In the genomic region with DNA sequence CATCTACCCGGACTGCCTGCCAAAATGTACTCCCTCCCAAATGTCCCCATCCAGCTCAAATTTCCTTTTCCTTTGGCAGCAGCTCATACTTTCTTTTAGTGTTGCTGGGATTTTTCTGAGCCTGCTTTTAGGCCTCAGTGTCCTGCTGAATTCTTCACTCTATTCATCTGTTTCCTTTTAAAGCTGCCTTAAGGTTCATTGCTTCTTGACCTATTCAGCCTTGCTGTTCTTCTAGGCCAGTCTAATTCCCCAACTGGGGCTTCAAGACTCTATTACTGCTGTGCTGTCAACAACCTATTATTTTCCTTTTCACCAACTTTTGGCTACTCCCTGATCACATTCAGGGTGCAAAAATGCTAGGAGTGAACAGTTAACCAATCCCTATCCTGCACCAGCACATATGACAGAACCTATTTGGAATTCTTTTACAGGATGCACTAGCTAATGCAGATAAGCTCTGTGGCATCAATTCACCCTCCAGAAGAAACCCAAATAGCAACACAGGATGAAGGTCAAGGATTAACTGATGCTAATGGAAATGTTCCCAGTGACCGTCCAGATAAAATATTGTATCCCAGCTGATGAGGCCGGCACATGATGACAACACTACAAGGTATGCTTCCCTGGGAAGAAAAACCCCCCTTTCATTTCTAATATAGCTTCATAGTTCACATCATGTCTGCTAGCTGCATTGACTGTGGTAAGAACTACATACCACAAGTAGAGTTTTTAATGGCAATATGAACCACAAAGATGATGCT, we compare ENCODE assay signal across 15 cellular contexts.
DNase-seq lines count a peak whose midpoint lies in the region; ATAC-seq and TF ChIP-seq lines count a peak whose summit lies in the region.
"Had no signal": no experiment of that assay in that cellular context is flagged by ENCODE, and none has a peak within 500 bp of the region (broad histone marks: within the 10 kb centered on the region; RNA-seq: fewer than 3 reads in every experiment).

No MANE protein-coding gene starts in this region.

- dilution Hi-C loops in IMR-90 (cut with HindIII; ENCODE audit: low sequenced_read_pairs, unreplicated experiment), result no loop called here

- H3K36me3 Mint-ChIP-seq in H9 (ENCODE audit: insufficient read depth in 1 of 3, low read depth in 3 of 3), result no peaks in the 10 kb centered on the region
- no peaks in the 10 kb centered on the region for H3K36me3 Mint-ChIP-seq in CD4-positive, alpha-beta memory T cell

- ATAC-seq in IMR-90 (ENCODE audit: low read depth) (peak; percentile 70), GM21390 (IDR thresholded peaks at IDR 0.05; ENCODE audit: unreplicated experiment) (no peak), HG03280 (IDR thresholded peaks at IDR 0.05; ENCODE audit: unreplicated experiment) (no peak)

- H3K9me3 ChIP-seq in AG04450 (ENCODE audit: control insufficient read depth, insufficient read depth, low read length) (no peaks in the 10 kb centered on the region), IMR-90 (ENCODE audit: control insufficient read depth, insufficient read depth, low read length) (no peaks in the 10 kb centered on the region), fibroblast of lung (ENCODE audit: control insufficient read depth, insufficient read depth, low read depth, low read length) (no peaks in the 10 kb centered on the region), H9 (ENCODE audit: control insufficient read depth, low read depth, low read length) (no peaks in the 10 kb centered on the region)
- H3K9me3 ChIP-seq in CD4-positive, alpha-beta memory T cell (ENCODE audit: control insufficient read depth in 1 of 2, low read length in 2 of 2), result no peaks in the 10 kb centered on the region
- H3K9me3 ChIP-seq: BLaER1 treated with 17β-estradiol and CSF1 and Interleukin-3, amounts not matched to agents 10 nM and 100 nM; tibial nerve had no signal

- H3K4me1 Mint-ChIP-seq in H9, result peaks cover 20 to 24% of the 10 kb centered on the region in 2 experiments
- H3K4me1 Mint-ChIP-seq in CD4-positive, alpha-beta memory T cell, result peaks cover 5 to 12% (median 7%) of the 10 kb centered on the region in 4 donors

- TF ChIP-seq RAD21 in IMR-90 (IDR thresholded peaks at IDR 0.05; ENCODE audit: low read length), result no peak

- H3K4ac ChIP-seq in IMR-90 (ENCODE audit: low read depth, low read length) (no peak overlapping the region), H9 (ENCODE audit: low read depth, low read length) (no peak overlapping the region)

- H3K27ac ChIP-seq in AG04450 (ENCODE audit: low read depth, low read length) (no peak overlapping the region), IMR-90 (ENCODE audit: insufficient read depth, low read length) (no peak overlapping the region), fibroblast of lung (ENCODE audit: insufficient read depth, low read length) (no peak overlapping the region), H9 (ENCODE audit: insufficient read length, low read depth, low read length) (no peak overlapping the region)
- no peak overlapping the region for H3K27ac ChIP-seq in CD4-positive, alpha-beta memory T cell (ENCODE audit: low read depth, low read length)
- H3K27ac ChIP-seq: BLaER1 treated with 17β-estradiol and CSF1 and Interleukin-3, amounts not matched to agents 10 nM and 100 nM had no signal

- no peak for TF ChIP-seq CTCF in AG04450 (IDR thresholded peaks at IDR 0.05; ENCODE audit: low read depth, low read length)
- TF ChIP-seq CTCF in IMR-90 (conservative IDR thresholded peaks at IDR 0.05; ENCODE audit: low read depth, low read length), result no peak
- TF ChIP-seq CTCF in fibroblast of lung (conservative IDR thresholded peaks at IDR 0.05 in 1 of 2, IDR thresholded peaks at IDR 0.05 in 1 of 2; ENCODE audit: low read depth in 1 of 2, low read length in 2 of 2), result no peak
- TF ChIP-seq CTCF in H9 (conservative IDR thresholded peaks at IDR 0.05), result no peak

- H3K14ac ChIP-seq in IMR-90 (replicated peaks; ENCODE audit: low read depth, low read length), result 0 out of 2 replicates have a peak overlapping the region, but pooled peaks have one; percentile 11
- H3K14ac ChIP-seq in H9 (ENCODE audit: insufficient read depth, low read length), result no peak overlapping the region

- 0 out of 2 replicates have a peak, but pooled peaks cover 4% of the 10 kb centered on the region for H3K9me1 ChIP-seq in IMR-90 (ENCODE audit: insufficient read depth, low read length)

- peaks cover 9% of the 10 kb centered on the region for H3K4me1 ChIP-seq in IMR-90 (ENCODE audit: control insufficient read depth, insufficient read depth, low read length)
- H3K4me1 ChIP-seq in fibroblast of lung (ENCODE audit: control insufficient read depth, extremely low read depth, insufficient read depth, low read length), result peaks cover 4% of the 10 kb centered on the region
- no peaks in the 10 kb centered on the region; the same call in 1 of the 2 replicates for H3K4me1 ChIP-seq in H9 (ENCODE audit: insufficient read depth, low read length)
- no peaks in the 10 kb centered on the region for H3K4me1 ChIP-seq in CD4-positive, alpha-beta memory T cell (ENCODE audit: insufficient read depth, low read length)

- H3K79me2 ChIP-seq in fibroblast of lung (ENCODE audit: control insufficient read depth, insufficient read depth, low read length) (no peaks in the 10 kb centered on the region), H9 (ENCODE audit: insufficient read depth, low read length) (no peaks in the 10 kb centered on the region)

- WGBS in IMR-90 (ENCODE audit: extremely low coverage in 2 of 2, insufficient read length in 1 of 2), 2 experiments, result no CpG with 5 or more reads among the region's 3 CpGs
- WGBS in H9 (ENCODE audit: extremely low coverage, insufficient read length, low lambda C conversion rate), result no CpG with 5 or more reads among the region's 3 CpGs

- in situ Hi-C loops in IMR-90 (cut with MboI; ENCODE audit: low sequenced_read_pairs), result no loop called here

- H4K5ac ChIP-seq in IMR-90 (ENCODE audit: low read depth, low read length), result no peak overlapping the region
- no peak overlapping the region for H4K5ac ChIP-seq in H9 (ENCODE audit: insufficient read length, low read depth, low read length)

- H4K91ac ChIP-seq in IMR-90 (ENCODE audit: insufficient read depth, low read depth, low read length), result no peak overlapping the region
- H4K91ac ChIP-seq in H9 (ENCODE audit: insufficient read length, low read depth, low read length), result no peak overlapping the region

- H2AK5ac ChIP-seq in IMR-90 (ENCODE audit: low read depth, low read length), result no peak overlapping the region
- H2AK5ac ChIP-seq in H9 (ENCODE audit: insufficient read length, low read length), result no peak overlapping the region

- 0 out of 2 replicates have a peak overlapping the region, but pooled peaks have one; percentile 41 for H3K4me2 ChIP-seq in IMR-90 (ENCODE audit: low read depth, low read length)
- H3K4me2 ChIP-seq in fibroblast of lung (ENCODE audit: extremely low read depth, insufficient read depth, low read length), result no peak overlapping the region
- H3K4me2 ChIP-seq in H9 (ENCODE audit: insufficient read depth, insufficient read length, low read length), result no peak overlapping the region

- H3K27ac Mint-ChIP-seq in H9, result no peak overlapping the region
- no peak overlapping the region for H3K27ac Mint-ChIP-seq in CD4-positive, alpha-beta memory T cell

- intact Hi-C loops in IMR-90 (cut with micrococcal nuclease), result no loop called here
- intact Hi-C loops in CD4-positive, alpha-beta memory T cell (cut with micrococcal nuclease), result no loop called here

- DNase-seq in AG04450 (ENCODE audit: low read depth, low spot score), result peak; percentile 7
- DNase-seq in IMR-90, result peak; percentile 81
- peak; percentile 82 to 94 for DNase-seq in fibroblast of lung (ENCODE audit: low read depth in 2 of 2)
- peak; percentile 21 for DNase-seq in myocyte (ENCODE audit: low read depth)
- no peak for DNase-seq in H9
- DNase-seq in CD4-positive, alpha-beta memory T cell, result no peak
- DNase-seq: activated CD4-positive, alpha-beta T cell treated with anti-CD3 and anti-CD28 coated beads, Interleukin-2, amount 50 U/mL, for 1 hour; activated effector memory CD4-positive, alpha-beta T cell treated with anti-CD3 and anti-CD28 coated beads, Interleukin-2, amount 50 U/mL, for 16 hours; cortex of kidney; NCI-H1092 treated with DMSO at 0.1 percent for 48 hours; NCI-H82 had no signal

- H3K18ac ChIP-seq in IMR-90 (ENCODE audit: low read depth, low read length) (no peak overlapping the region; the same call in 1 of the 2 replicates), H9 (ENCODE audit: insufficient read length, low read depth, low read length) (no peak overlapping the region)

- no peak overlapping the region for H2AK9ac ChIP-seq in IMR-90 (replicated peaks; ENCODE audit: low read depth, low read length, poor library complexity)

- CTCF ChIA-PET in AG04450 (lab: Charles Lee), result interaction anchor here (1.0 to 1.2 kb wide), 2 partner anchors 37 to 41 kb away, joined by 4 to 5 read pairs; no protein-coding TSS in a partner anchor
- CTCF ChIA-PET in IMR-90 (lab: Yijun Ruan, JAX), result no interaction called here
- CTCF ChIA-PET in CD4-positive, alpha-beta memory T cell (lab: Charles Lee; ENCODE audit: partially characterized antibody), result no interaction called here

- H4K20me1 ChIP-seq in IMR-90 (ENCODE audit: insufficient read depth, low read length) (no peaks in the 10 kb centered on the region), fibroblast of lung (ENCODE audit: control insufficient read depth, extremely low read depth, insufficient read depth, low read length) (no peaks in the 10 kb centered on the region), H9 (ENCODE audit: control insufficient read depth, insufficient read depth, insufficient read length) (no peaks in the 10 kb centered on the region)
- H4K20me1 ChIP-seq: BLaER1 treated with 17β-estradiol and CSF1 and Interleukin-3, amounts not matched to agents 10 nM and 100 nM had no signal

- TF ChIP-seq POLR2A in IMR-90 (IDR thresholded peaks at IDR 0.05; ENCODE audit: low read depth, low read length), result no peak

- no peak overlapping the region for H2BK12ac ChIP-seq in H9 (ENCODE audit: insufficient read length, low read depth, low read length)

- H2BK15ac ChIP-seq in IMR-90 (ENCODE audit: low read depth, low read length) (no peak overlapping the region), H9 (ENCODE audit: low read depth, low read length) (no peak overlapping the region)

- no peaks in the 10 kb centered on the region for H3K36me3 ChIP-seq in IMR-90 (ENCODE audit: control insufficient read depth, insufficient read depth, low read length)
- no peaks in the 10 kb centered on the region for H3K36me3 ChIP-seq in fibroblast of lung (ENCODE audit: control insufficient read depth, insufficient read depth, low read length)
- no peaks in the 10 kb centered on the region for H3K36me3 ChIP-seq in CD4-positive, alpha-beta memory T cell (ENCODE audit: insufficient read depth, low read length)
- H3K36me3 ChIP-seq: BLaER1 treated with 17β-estradiol and CSF1 and Interleukin-3, amounts not matched to agents 10 nM and 100 nM; tibial nerve had no signal

- H2BK120ac ChIP-seq in IMR-90 (ENCODE audit: low read depth, low read length), result peak overlapping the region; percentile 5; the same call in 1 of the 2 replicates
- H2BK120ac ChIP-seq in H9 (ENCODE audit: low read depth, low read length, poor library complexity, severe bottlenecking), result no peak overlapping the region

- H3K56ac ChIP-seq in IMR-90 (ENCODE audit: extremely low read depth, insufficient read depth, low read length) (no peak overlapping the region), H9 (ENCODE audit: insufficient read length, low read depth, low read length) (no peak overlapping the region)

- no peaks in the 10 kb centered on the region for H3K79me1 ChIP-seq in IMR-90 (ENCODE audit: low read depth in 1 of 2, low read length in 2 of 2)
- H3K79me1 ChIP-seq in H9 (ENCODE audit: insufficient read depth, low read depth, low read length, poor library complexity, severe bottlenecking), result no peaks in the 10 kb centered on the region

- H3K23ac ChIP-seq in IMR-90 (ENCODE audit: low read depth, low read length) (no peak overlapping the region), H9 (ENCODE audit: insufficient read length, low read depth, low read length) (no peak overlapping the region)

- no peak overlapping the region for H2BK20ac ChIP-seq in IMR-90 (ENCODE audit: low read depth, low read length)
- H2BK20ac ChIP-seq in H9 (ENCODE audit: low read depth, low read length, poor library complexity, severe bottlenecking), result no peak overlapping the region

- peak overlapping the region in 1 of 2 experiments; percentile 12; a peak in 1 of 4 replicates for H4K8ac ChIP-seq in IMR-90 (ENCODE audit: low read depth in 2 of 2, low read length in 2 of 2)
- no peak overlapping the region for H4K8ac ChIP-seq in H9 (replicated peaks; ENCODE audit: insufficient read length, low read depth, low read length)

- BruUV-seq in IMR-90 (replicated peaks; lab: Mats Ljungman, UMichigan), result no TSS peak

- no peak overlapping the region for H3T11ph ChIP-seq in H9 (ENCODE audit: low read length)

- no peak overlapping the region for H3K4me3 ChIP-seq in AG04450 (ENCODE audit: low read depth, low read length)
- H3K4me3 ChIP-seq in IMR-90 (ENCODE audit: insufficient read depth, low read depth, low read length), result no peak overlapping the region
- H3K4me3 ChIP-seq in fibroblast of lung (replicated peaks in 1 of 4; ENCODE audit: control extremely low read depth in 1 of 4, insufficient read depth in 1 of 4, low read depth in 3 of 4, low read length in 4 of 4), result no peak overlapping the region
- no peak overlapping the region for H3K4me3 ChIP-seq in CD4-positive, alpha-beta memory T cell (ENCODE audit: low read length in 2 of 2)
- H3K4me3 ChIP-seq: BLaER1 treated with 17β-estradiol and CSF1 and Interleukin-3, amounts not matched to agents 10 nM and 100 nM; tibial nerve had no signal

- H3K27me3 ChIP-seq in AG04450 (ENCODE audit: control insufficient read depth, insufficient read depth, low read length) (no peaks in the 10 kb centered on the region), IMR-90 (ENCODE audit: control insufficient read depth, insufficient read depth, low read length) (no peaks in the 10 kb centered on the region), fibroblast of lung (ENCODE audit: control insufficient read depth, insufficient read depth, low read length) (no peaks in the 10 kb centered on the region), H9 (ENCODE audit: insufficient read depth, low read length) (no peaks in the 10 kb centered on the region)
- no peaks in the 10 kb centered on the region for H3K27me3 ChIP-seq in CD4-positive, alpha-beta memory T cell (ENCODE audit: insufficient read depth, low read length)
- H3K27me3 ChIP-seq: BLaER1 treated with 17β-estradiol and CSF1 and Interleukin-3, amounts not matched to agents 10 nM and 100 nM; tibial nerve had no signal

- H3K9ac ChIP-seq in IMR-90 (ENCODE audit: low read depth, low read length), result no peak overlapping the region
- H3K9ac ChIP-seq in fibroblast of lung (ENCODE audit: insufficient read depth, low read length), result no peak overlapping the region
- no peak overlapping the region for H3K9ac ChIP-seq in H9 (ENCODE audit: extremely low read depth, insufficient read length, low read length)
- H3K9ac ChIP-seq: BLaER1 treated with 17β-estradiol and CSF1 and Interleukin-3, amounts not matched to agents 10 nM and 100 nM had no signal

- POLR2A ChIA-PET in AG04450 (lab: Yijun Ruan, JAX) (interaction anchor here (1.0 kb wide), 1 partner anchor 10 kb away, joined by 3 read pairs; no protein-coding TSS in a partner anchor), IMR-90 (lab: Charles Lee; ENCODE audit: unreplicated experiment) (no interaction called here)
- POLR2A ChIA-PET in CD4-positive, alpha-beta memory T cell (lab: Charles Lee; ENCODE audit: partially characterized antibody), result no interaction called here

- peak overlapping the region; percentile 37 for H2BK5ac ChIP-seq in IMR-90 (ENCODE audit: low read depth, low read length, poor library complexity, severe bottlenecking)
- no peak overlapping the region for H2BK5ac ChIP-seq in H9 (ENCODE audit: insufficient read length, low read length)

- H2AFZ ChIP-seq in IMR-90 (replicated peaks; ENCODE audit: low read length, poor library complexity) (no peak overlapping the region), fibroblast of lung (ENCODE audit: low read length) (no peak overlapping the region), H9 (ENCODE audit: low read length) (no peak overlapping the region)

- H3K9me3 Mint-ChIP-seq in H9, result no peaks in the 10 kb centered on the region
- peaks cover 0 to 1% (median 0%) of the 10 kb centered on the region in 8 donors for H3K9me3 Mint-ChIP-seq in CD4-positive, alpha-beta memory T cell

- no peaks in the 10 kb centered on the region for H3K23me2 ChIP-seq in H9 (ENCODE audit: insufficient read length, low read depth, low read length, poor library complexity, severe bottlenecking)

- no peaks in the 10 kb centered on the region for H3K27me3 Mint-ChIP-seq in H9 (ENCODE audit: low read depth)
- H3K27me3 Mint-ChIP-seq in CD4-positive, alpha-beta memory T cell, result peaks cover 1 to 7% of the 10 kb centered on the region in 2 donors

- H3K4me3 Mint-ChIP-seq in H9, result no peak overlapping the region
- no peak overlapping the region for H3K4me3 Mint-ChIP-seq in CD4-positive, alpha-beta memory T cell

Comparison
In these comparisons a context has a peak if more than half of its experiments do, and no peak if none do; other contexts are left out.
1. DNase-seq: peak in AG04450 (single experiment), IMR-90 (single experiment), fibroblast of lung (2 of 2) and myocyte (single experiment); none in H9 (single experiment) and CD4-positive, alpha-beta memory T cell (0 of 5).